8 cellular contexts compared by ENCODE assay signal in genomic region chr6:43817192-43817591, GRCh38. TPM values are rescaled to one million over a fixed set of nuclear protein-coding genes. Genes with fewer than 3 reads are reported as not detected.
DNase-seq lines count a peak whose midpoint lies in the region; FAIRE-seq and TF ChIP-seq lines count a peak whose summit lies in the region.

No MANE protein-coding gene starts in this region.

- no peak for TF ChIP-seq POLR2A in suprapubic skin (IDR thresholded peaks at IDR 0.05)

- intact Hi-C loops in kidney (cut with DNase I): no loop called here

- H3K4me3 ChIP-seq in kidney (ENCODE audit: low read length in 2 of 2) (no peak overlapping the region), suprapubic skin (no peak overlapping the region)

- no peak for TF ChIP-seq EP300 in suprapubic skin (IDR thresholded peaks at IDR 0.05)

- no peaks in the 10 kb centered on the region for H3K27me3 ChIP-seq in suprapubic skin

- peak; percentile 10 for DNase-seq in GDM1 (lab: John Stamatoyannopoulos, UW)
- peak; percentile 49 for DNase-seq in LoVo (ENCODE audit: low spot score)
- peak; percentile 35 for DNase-seq in activated CD8-positive, alpha-beta memory T cell treated with anti-CD3 and anti-CD28 coated beads, Interleukin-2, amount 50 U/mL, for 4 hours
- no peak for DNase-seq in kidney
- no peak for DNase-seq in DMS153 treated with DMSO at 0.1 percent for 48 hours (lab: John Stamatoyannopoulos, UW; ENCODE audit: unreplicated experiment)
- DNase-seq in NCI-H1694 treated with DMSO at 0.1 percent for 48 hours (lab: John Stamatoyannopoulos, UW): no peak
- no peak for DNase-seq in NCI-H510A treated with DMSO at 0.1 percent for 48 hours (lab: John Stamatoyannopoulos, UW)
- no peak for DNase-seq in suprapubic skin (ENCODE audit: low spot score in 2 of 2)

- H3K27ac ChIP-seq in kidney (ENCODE audit: low read depth in 2 of 2, low read length in 2 of 2): no peak overlapping the region
- H3K27ac ChIP-seq in suprapubic skin: no peak overlapping the region

- WGBS in suprapubic skin: 61% methylated on average over 4 of the region's 4 CpGs

- no peak for FAIRE-seq in kidney (lab: Jason Lieb, UNC)

- TF ChIP-seq CTCF in kidney (IDR thresholded peaks at IDR 0.05; ENCODE audit: borderline replicate concordance, extremely low read depth, insufficient read depth) (peak; percentile 39), suprapubic skin (IDR thresholded peaks at IDR 0.05) (no peak)

- H3K36me3 ChIP-seq in kidney (ENCODE audit: control insufficient read depth in 1 of 2, insufficient read depth in 2 of 2, low read length in 2 of 2) (no peaks in the 10 kb centered on the region), suprapubic skin (no peaks in the 10 kb centered on the region)

- H3K9ac ChIP-seq in kidney (ENCODE audit: low read length in 2 of 2): no peak overlapping the region

- H3K9me3 ChIP-seq in kidney (ENCODE audit: control insufficient read depth in 1 of 2, low read length in 2 of 2) (no peaks in the 10 kb centered on the region), suprapubic skin (no peaks in the 10 kb centered on the region)

- H3K4me1 ChIP-seq in kidney (ENCODE audit: control insufficient read depth in 1 of 2, insufficient read depth in 1 of 2, low read depth in 1 of 2, low read length in 2 of 2) (no peaks in the 10 kb centered on the region), suprapubic skin (peaks cover 14% of the 10 kb centered on the region)

RNA-seq across cellular contexts. Expression of gene VEGFA, which starts 47.2 kb away (rescaled TPM):
- total RNA-seq in kidney (36.3 TPM), suprapubic skin (100 to 1,000 TPM in 1 of 4 donors, 10 to 100 TPM in 3; 25.4 to 147 (median 43.6) TPM)
- 111 TPM for polyA plus RNA-seq in kidney (ENCODE audit: insufficient read depth, low read depth, low replicate concordance)

Comparison
In these comparisons a context has a peak if more than half of its experiments do, and no peak if none do; other contexts are left out.
1. DNase-seq: peak in GDM1 (single experiment), LoVo (single experiment) and activated CD8-positive, alpha-beta memory T cell treated with anti-CD3 and anti-CD28 coated beads, Interleukin-2, amount 50 U/mL, for 4 hours (single experiment); none in kidney (single experiment), DMS153 treated with DMSO at 0.1 percent for 48 hours (single experiment), NCI-H1694 treated with DMSO at 0.1 percent for 48 hours (single experiment), NCI-H510A treated with DMSO at 0.1 percent for 48 hours (single experiment) and suprapubic skin (0 of 2).